In the genomic region with DNA sequence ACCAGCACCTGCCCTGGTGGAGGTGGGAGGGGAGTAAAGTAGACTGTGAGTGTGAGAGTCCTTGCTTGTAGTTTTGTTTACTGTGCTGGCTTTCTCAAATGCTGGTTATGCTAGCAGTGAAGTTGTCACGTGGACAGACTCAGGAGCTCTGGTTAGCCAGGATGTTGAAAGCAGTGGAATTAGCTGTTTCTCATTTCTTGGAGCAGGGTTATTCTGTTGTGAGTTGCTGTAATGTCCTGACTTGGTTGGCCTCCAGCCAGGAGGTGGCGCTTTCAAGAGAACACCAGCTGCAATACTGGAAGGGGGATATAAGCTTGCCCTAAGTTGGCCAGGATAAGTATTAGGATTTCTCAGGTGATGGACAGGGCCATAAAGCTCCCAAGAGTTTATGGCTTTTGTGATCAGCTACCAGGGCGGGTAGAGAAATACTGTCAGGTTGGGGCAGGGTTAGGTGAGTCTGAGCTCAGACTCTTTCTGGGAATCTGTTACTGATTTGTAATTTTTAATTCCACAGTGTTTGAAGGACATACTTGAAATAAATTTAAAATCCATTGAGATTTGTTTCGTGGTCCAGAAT, we compare ENCODE assay signal across 17 cellular contexts. TPM values are rescaled to one million over a fixed set of nuclear protein-coding genes. Genes with fewer than 3 reads are reported as not detected.
DNase-seq lines count a peak whose midpoint lies in the region; ATAC-seq, FAIRE-seq and TF ChIP-seq lines count a peak whose summit lies in the region.
"Had no signal": no experiment of that assay in that cellular context is flagged by ENCODE, and none has a peak within 500 bp of the region (broad histone marks: within the 10 kb centered on the region; RNA-seq: fewer than 3 reads in every experiment).

No MANE protein-coding gene starts in this region.

- no peaks in the 10 kb centered on the region for H3K9me2 ChIP-seq in neural cell (ENCODE audit: insufficient read depth, low read length)

- intact Hi-C loops in endothelial cell of umbilical vein (cut with micrococcal nuclease) (loop anchor here (10.0 kb wide), 1 partner anchor 422 kb away; the partner anchor contains the start of gene MEI1), heart left ventricle (cut with DNase I) (loop anchor here in 1 of 10 donors (10.0 kb wide), 1 partner anchor 152 kb away; the partner anchor contains the start of gene SEPTIN3)

- H3K27me3 ChIP-seq in endothelial cell of umbilical vein (ENCODE audit: control insufficient read depth in 2 of 2, insufficient read depth in 2 of 2, low read length in 2 of 2) = no peaks in the 10 kb centered on the region
- H3K27me3 ChIP-seq in neural cell (ENCODE audit: insufficient read depth, low read depth, low read length) = no peaks in the 10 kb centered on the region
- no peaks in the 10 kb centered on the region for H3K27me3 ChIP-seq in heart left ventricle
- H3K27me3 ChIP-seq: ovary had no signal

- TF ChIP-seq RAD21 in neural cell (conservative IDR thresholded peaks at IDR 0.05) = no peak

- BruUV-seq in endothelial cell of umbilical vein (replicated peaks; lab: Mats Ljungman, UMichigan) = no TSS peak

- H3K9ac ChIP-seq in endothelial cell of umbilical vein (replicated peaks; ENCODE audit: extremely low read depth, insufficient read depth, low read length) (no peak overlapping the region), neural cell (ENCODE audit: low read length) (no peak overlapping the region)

- no peak overlapping the region for H3K4me3 ChIP-seq in endothelial cell of umbilical vein (replicated peaks in 1 of 3; ENCODE audit: insufficient read depth in 1 of 3, low read depth in 1 of 3, low read length in 3 of 3)
- no peak overlapping the region for H3K4me3 ChIP-seq in neural cell (ENCODE audit: low read length)
- H3K4me3 ChIP-seq in heart left ventricle = no peak overlapping the region
- H3K4me3 ChIP-seq: A549, ovary had no signal

- H3F3A ChIP-seq in neural cell (ENCODE audit: insufficient read depth, low read length, poor library complexity, severe bottlenecking) = no peaks in the 10 kb centered on the region

- 90 to 96% (median 91%) methylated on average over 3 to 4 of the region's 4 CpGs for WGBS in heart left ventricle, 4 donors

- no peaks in the 10 kb centered on the region for H3K4me1 ChIP-seq in endothelial cell of umbilical vein (ENCODE audit: control insufficient read depth, extremely low read depth, insufficient read depth, low read length)
- peaks cover 0 to 10% (median 0%) of the 10 kb centered on the region in 12 donors for H3K4me1 ChIP-seq in heart left ventricle
- H3K4me1 ChIP-seq: A549 had no signal

- no peaks in the 10 kb centered on the region for H3K9me1 ChIP-seq in endothelial cell of umbilical vein (replicated peaks; ENCODE audit: control insufficient read depth, extremely low read depth, insufficient read depth, low read length)

- dilution Hi-C loops in endothelial cell of umbilical vein (cut with MboI; ENCODE audit: extremely low pct_ligation_motif_present, low sequenced_read_pairs) = no loop called here

- CTCF ChIA-PET in endothelial cell of umbilical vein (lab: Charles Lee) = interaction anchor here (0.5 to 2.0 kb wide), 8 partner anchors 14 to 327 kb away, joined by 3 to 19 read pairs (median 4); partner anchors contain the start of genes CENPM and NDUFA6
- CTCF ChIA-PET in activated CD8-positive, alpha-beta memory T cell treated with anti-CD3 and anti-CD28 coated beads, Interleukin-2, amount 10 ng/mL, durations not matched to agents 7 days and 5 days (lab: Charles Lee) = interaction anchor here (0.8 to 1.8 kb wide), 3 partner anchors 26 to 450 kb away, joined by 5 to 8 read pairs (median 8); partner anchors contain the start of gene NDUFA6

- H3K9me3 ChIP-seq in endothelial cell of umbilical vein (replicated peaks; ENCODE audit: control insufficient read depth, insufficient read depth, low read length) (no peaks in the 10 kb centered on the region), neural cell (ENCODE audit: low read length) (no peaks in the 10 kb centered on the region), heart left ventricle (peaks cover 0 to 20% (median 11%) of the 10 kb centered on the region in 12 donors)

- ATAC-seq in activated CD8-positive, alpha-beta memory T cell treated with anti-CD3 and anti-CD28 coated beads, Interleukin-2, amount 10 ng/mL, durations not matched to agents 7 days and 5 days = no peak
- no peak for ATAC-seq in heart left ventricle
- ATAC-seq: A549, SK-N-SH treated with all-trans-retinoic acid at 6 μM for 48 hours had no signal

- H4K20me1 ChIP-seq in endothelial cell of umbilical vein (replicated peaks; ENCODE audit: control insufficient read depth, extremely low read depth, insufficient read depth, low read length) (no peaks in the 10 kb centered on the region), neural cell (ENCODE audit: insufficient read depth) (no peaks in the 10 kb centered on the region)

- no peak for TF ChIP-seq EP300 in neural cell (conservative IDR thresholded peaks at IDR 0.05; ENCODE audit: poor library complexity, severe bottlenecking)

- peaks cover 26% of the 10 kb centered on the region for H3K4me1 Mint-ChIP-seq in activated CD8-positive, alpha-beta memory T cell treated with anti-CD3 and anti-CD28 coated beads, Interleukin-2, amount 10 ng/mL, durations not matched to agents 7 days and 5 days

- H3K27me3 Mint-ChIP-seq in activated CD8-positive, alpha-beta memory T cell treated with anti-CD3 and anti-CD28 coated beads, Interleukin-2, amount 10 ng/mL, durations not matched to agents 7 days and 5 days = no peaks in the 10 kb centered on the region

- peaks cover 18% of the 10 kb centered on the region for H3K36me3 Mint-ChIP-seq in activated CD8-positive, alpha-beta memory T cell treated with anti-CD3 and anti-CD28 coated beads, Interleukin-2, amount 10 ng/mL, durations not matched to agents 7 days and 5 days

- H3K4me2 ChIP-seq in endothelial cell of umbilical vein (ENCODE audit: insufficient read depth, low read length) (no peak overlapping the region), neural cell (ENCODE audit: low read length) (no peak overlapping the region)
- H3K4me2 ChIP-seq: A549 had no signal

- H3K4me3 Mint-ChIP-seq in activated CD8-positive, alpha-beta memory T cell treated with anti-CD3 and anti-CD28 coated beads, Interleukin-2, amount 10 ng/mL, durations not matched to agents 7 days and 5 days = no peak overlapping the region

- DNase-seq in DMS53 (lab: John Stamatoyannopoulos, UW) (peak; percentile 25), DMS53 treated with DMSO at 0.1 percent for 48 hours (lab: John Stamatoyannopoulos, UW; ENCODE audit: unreplicated experiment) (no peak), LHCN-M2 (ENCODE audit: low read depth) (peak; percentile 24), endothelial cell of umbilical vein (ENCODE audit: low read depth, low spot score) (peak; percentile 11), NCI-H345 (lab: John Stamatoyannopoulos, UW) (no peak), heart left ventricle (no peak)
- DNase-seq in activated CD8-positive, alpha-beta memory T cell treated with anti-CD3 and anti-CD28 coated beads, Interleukin-2, amount 10 ng/mL, durations not matched to agents 7 days and 5 days = no peak
- DNase-seq: Calu3; effector memory CD4-positive, alpha-beta T cell; KBM-7; NCI-H2081; ovary; stimulated activated CD4-positive, alpha-beta T cell treated with anti-CD3 and anti-CD28 coated beads, Interleukin-15, amount 100 ng/mL, for 24 hours; trophoblast cell had no signal

- no peak overlapping the region for H2AFZ ChIP-seq in endothelial cell of umbilical vein (ENCODE audit: low read depth, low read length)
- H2AFZ ChIP-seq in neural cell (ENCODE audit: low read depth, low read length) = no peak overlapping the region

- TF ChIP-seq POLR2A in endothelial cell of umbilical vein (IDR thresholded peaks at IDR 0.05; ENCODE audit: low read depth, low read length) (no peak), heart left ventricle (IDR thresholded peaks at IDR 0.05) (no peak)

- no peak overlapping the region for H3K27ac Mint-ChIP-seq in activated CD8-positive, alpha-beta memory T cell treated with anti-CD3 and anti-CD28 coated beads, Interleukin-2, amount 10 ng/mL, durations not matched to agents 7 days and 5 days

- POLR2A ChIA-PET in endothelial cell of umbilical vein (lab: Charles Lee) = interaction anchor here (0.6 kb wide), 1 partner anchor 28 kb away, joined by 7 read pairs; no protein-coding TSS in a partner anchor

- no peak overlapping the region for H3K27ac ChIP-seq in endothelial cell of umbilical vein (ENCODE audit: insufficient read depth, low read depth, low read length)
- no peak overlapping the region for H3K27ac ChIP-seq in neural cell (ENCODE audit: low read length)
- H3K27ac ChIP-seq in heart left ventricle = no peak overlapping the region
- H3K27ac ChIP-seq: A549, ovary had no signal

- peaks cover 6% of the 10 kb centered on the region for H3K9me3 Mint-ChIP-seq in activated CD8-positive, alpha-beta memory T cell treated with anti-CD3 and anti-CD28 coated beads, Interleukin-2, amount 10 ng/mL, durations not matched to agents 7 days and 5 days (ENCODE audit: low read depth)

- no peak for TF ChIP-seq CTCF in endothelial cell of umbilical vein (IDR thresholded peaks at IDR 0.05; ENCODE audit: extremely low read depth in 1 of 2, insufficient read depth in 1 of 2, low read depth in 1 of 2, low read length in 2 of 2)
- TF ChIP-seq CTCF in neural cell (IDR thresholded peaks at IDR 0.05; ENCODE audit: poor library complexity, severe bottlenecking) = no peak
- no peak for TF ChIP-seq CTCF in heart left ventricle (IDR thresholded peaks at IDR 0.05)

- no peaks in the 10 kb centered on the region for H3K79me2 ChIP-seq in endothelial cell of umbilical vein (ENCODE audit: control insufficient read depth, insufficient read depth, low read length)
- no peaks in the 10 kb centered on the region for H3K79me2 ChIP-seq in neural cell (replicated peaks; ENCODE audit: insufficient read depth, low read length)

- H3K36me3 ChIP-seq in endothelial cell of umbilical vein (ENCODE audit: control insufficient read depth in 2 of 2, extremely low read depth in 1 of 2, insufficient read depth in 2 of 2, low read length in 2 of 2) (no peaks in the 10 kb centered on the region), neural cell (ENCODE audit: insufficient read depth, low read length) (no peaks in the 10 kb centered on the region), heart left ventricle (peaks cover 0 to 2% (median 0%) of the 10 kb centered on the region in 9 donors)
- H3K36me3 ChIP-seq: ovary had no signal

- FAIRE-seq in endothelial cell of umbilical vein (lab: Jason Lieb, UNC) = peak; percentile 57
- FAIRE-seq: A549 had no signal

RNA-seq across cellular contexts. Expression of gene CYP2D6, which starts 13.7 kb away (rescaled TPM):
- total RNA-seq in LHCN-M2 (2014; rRNA removed) = 0.17 TPM in 1 of 2 replicates, not detected in the other
- polyA plus RNA-seq in LHCN-M2 (2012) = 0.16 TPM
- 0.91 and 0.97 TPM in 2 replicates for total RNA-seq in endothelial cell of umbilical vein
- polyA plus RNA-seq in endothelial cell of umbilical vein = 0.25 TPM in 2 replicates
- polyA plus RNA-seq in endothelial cell of umbilical vein (2011; cell fraction: cytosol; rRNA removed) = 0.06 TPM in 1 of 2 replicates, not detected in the other
- 3.4 and 4.2 TPM in 2 replicates for polyA plus RNA-seq in endothelial cell of umbilical vein (2011; cell fraction: nucleus; rRNA removed)
- polyA plus RNA-seq in endothelial cell of umbilical vein (2012) = 0.34 and 0.40 TPM in 2 replicates
- 0.13 and 0.68 TPM in 2 replicates for polyA minus RNA-seq in endothelial cell of umbilical vein
- not detected for polyA minus RNA-seq in endothelial cell of umbilical vein (2011; cell fraction: cytosol; rRNA and poly(A)+ RNA removed)
- polyA minus RNA-seq in endothelial cell of umbilical vein (2011; cell fraction: nucleus; rRNA and poly(A)+ RNA removed) = 0.67 and 0.87 TPM in 2 replicates
- polyA plus RNA-seq in neural cell = 11.5 and 14.2 TPM in 2 replicates
- polyA minus RNA-seq in neural cell = 4.1 TPM in 2 replicates
- total RNA-seq in activated CD8-positive, alpha-beta memory T cell treated with anti-CD3 and anti-CD28 coated beads, Interleukin-2, amount 10 ng/mL, durations not matched to agents 7 days and 5 days = 1 to 10 TPM; 2.3 to 2.5 TPM
- under 1 TPM in 8 of 9 donors, not detected in 1; 0.12 to 0.47 (median 0.30) TPM for total RNA-seq in heart left ventricle
- under 1 TPM; 0.19 to 0.23 TPM for polyA plus RNA-seq in heart left ventricle

RNA-seq across cellular contexts. Expression of gene NDUFA6, which starts 26.4 kb away (rescaled TPM):
- total RNA-seq in LHCN-M2 (2014; rRNA removed) = 81.9 and 90.6 TPM in 2 replicates
- polyA plus RNA-seq in LHCN-M2 (2012) = 146 TPM
- total RNA-seq in endothelial cell of umbilical vein = 84.9 and 95.7 TPM in 2 replicates
- polyA plus RNA-seq in endothelial cell of umbilical vein = 44.4 and 66.1 TPM in 2 replicates
- 87.8 and 105 TPM in 2 replicates for polyA plus RNA-seq in endothelial cell of umbilical vein (2011; cell fraction: cytosol; rRNA removed)
- 28.6 and 40.5 TPM in 2 replicates for polyA plus RNA-seq in endothelial cell of umbilical vein (2011; cell fraction: nucleus; rRNA removed)
- polyA plus RNA-seq in endothelial cell of umbilical vein (2012) = 80.3 and 138 TPM in 2 replicates
- polyA minus RNA-seq in endothelial cell of umbilical vein = 17.4 and 26.4 TPM in 2 replicates
- polyA minus RNA-seq in endothelial cell of umbilical vein (2011; cell fraction: cytosol; rRNA and poly(A)+ RNA removed) = 21.7 TPM
- polyA minus RNA-seq in endothelial cell of umbilical vein (2011; cell fraction: nucleus; rRNA and poly(A)+ RNA removed) = 9.0 and 15.1 TPM in 2 replicates
- polyA plus RNA-seq in neural cell = 225 and 273 TPM in 2 replicates
- polyA minus RNA-seq in neural cell = 85.5 and 93.9 TPM in 2 replicates
- total RNA-seq in activated CD8-positive, alpha-beta memory T cell treated with anti-CD3 and anti-CD28 coated beads, Interleukin-2, amount 10 ng/mL, durations not matched to agents 7 days and 5 days = 10 to 100 TPM; 75.9 to 91.6 TPM
- total RNA-seq in heart left ventricle = 100 to 1,000 TPM; 159 to 294 (median 255) TPM
- polyA plus RNA-seq in heart left ventricle = 100 to 1,000 TPM; 314 to 601 TPM

RNA-seq across cellular contexts. Expression of gene SMDT1, which starts 37.4 kb away (rescaled TPM):
- total RNA-seq in LHCN-M2 (2014; rRNA removed) = 2.6 and 6.6 TPM in 2 replicates
- 94.4 TPM for polyA plus RNA-seq in LHCN-M2 (2012)
- total RNA-seq in endothelial cell of umbilical vein = 61.2 and 64.8 TPM in 2 replicates
- 57.9 and 74.2 TPM in 2 replicates for polyA plus RNA-seq in endothelial cell of umbilical vein
- 63.3 and 67.0 TPM in 2 replicates for polyA plus RNA-seq in endothelial cell of umbilical vein (2011; cell fraction: cytosol; rRNA removed)
- polyA plus RNA-seq in endothelial cell of umbilical vein (2011; cell fraction: nucleus; rRNA removed) = 15.9 and 25.6 TPM in 2 replicates
- 45.3 and 54.5 TPM in 2 replicates for polyA plus RNA-seq in endothelial cell of umbilical vein (2012)
- 8.8 and 13.9 TPM in 2 replicates for polyA minus RNA-seq in endothelial cell of umbilical vein
- polyA minus RNA-seq in endothelial cell of umbilical vein (2011; cell fraction: cytosol; rRNA and poly(A)+ RNA removed) = 9.1 TPM
- polyA minus RNA-seq in endothelial cell of umbilical vein (2011; cell fraction: nucleus; rRNA and poly(A)+ RNA removed) = 10.1 and 11.7 TPM in 2 replicates
- 42.8 and 44.0 TPM in 2 replicates for polyA plus RNA-seq in neural cell
- polyA minus RNA-seq in neural cell = 16.3 and 23.5 TPM in 2 replicates
- total RNA-seq in activated CD8-positive, alpha-beta memory T cell treated with anti-CD3 and anti-CD28 coated beads, Interleukin-2, amount 10 ng/mL, durations not matched to agents 7 days and 5 days = 10 to 100 TPM; 60.4 to 72.1 TPM
- total RNA-seq in heart left ventricle = 100 to 1,000 TPM in 7 of 9 donors, 10 to 100 TPM in 2; 15.3 to 179 (median 115) TPM
- 100 to 1,000 TPM; 121 to 235 TPM for polyA plus RNA-seq in heart left ventricle

RNA-seq across cellular contexts. Expression of gene PHETA2, which starts 42.9 kb away (rescaled TPM):
- total RNA-seq in LHCN-M2 (2014; rRNA removed) = 15.7 and 17.6 TPM in 2 replicates
- 13.9 TPM for polyA plus RNA-seq in LHCN-M2 (2012)
- total RNA-seq in endothelial cell of umbilical vein = 23.4 and 25.4 TPM in 2 replicates
- 29.2 and 29.9 TPM in 2 replicates for polyA plus RNA-seq in endothelial cell of umbilical vein
- 25.7 and 31.5 TPM in 2 replicates for polyA plus RNA-seq in endothelial cell of umbilical vein (2011; cell fraction: cytosol; rRNA removed)
- 32.8 and 40.5 TPM in 2 replicates for polyA plus RNA-seq in endothelial cell of umbilical vein (2011; cell fraction: nucleus; rRNA removed)
- 14.7 and 25.4 TPM in 2 replicates for polyA plus RNA-seq in endothelial cell of umbilical vein (2012)
- polyA minus RNA-seq in endothelial cell of umbilical vein = 15.0 and 15.6 TPM in 2 replicates
- 3.5 TPM for polyA minus RNA-seq in endothelial cell of umbilical vein (2011; cell fraction: cytosol; rRNA and poly(A)+ RNA removed)
- polyA minus RNA-seq in endothelial cell of umbilical vein (2011; cell fraction: nucleus; rRNA and poly(A)+ RNA removed) = 10.6 and 11.9 TPM in 2 replicates
- polyA plus RNA-seq in neural cell = 0.22 and 0.42 TPM in 2 replicates
- polyA minus RNA-seq in neural cell = not detected in 2 replicates
- total RNA-seq in activated CD8-positive, alpha-beta memory T cell treated with anti-CD3 and anti-CD28 coated beads, Interleukin-2, amount 10 ng/mL, durations not matched to agents 7 days and 5 days = 1 to 10 TPM; 2.0 to 2.5 TPM
- 1 to 10 TPM; 1.8 to 6.9 (median 4.7) TPM for total RNA-seq in heart left ventricle
- 1 to 10 TPM; 2.6 to 6.3 TPM for polyA plus RNA-seq in heart left ventricle

RNA-seq across cellular contexts. Expression of gene NAGA, which starts 46.3 kb away (rescaled TPM):
- total RNA-seq in LHCN-M2 (2014; rRNA removed) (34.5 and 36.2 TPM in 2 replicates), endothelial cell of umbilical vein (29.0 and 33.1 TPM in 2 replicates), heart left ventricle (10 to 100 TPM; 10.6 to 48.3 (median 13.8) TPM)
- 24.0 TPM for polyA plus RNA-seq in LHCN-M2 (2012)
- polyA plus RNA-seq in endothelial cell of umbilical vein (62.7 and 63.4 TPM in 2 replicates), neural cell (8.8 and 11.4 TPM in 2 replicates), heart left ventricle (10 to 100 TPM in 1 of 2 donors, 1 to 10 TPM in 1; 5.2 to 14.7 TPM)
- 47.6 and 50.0 TPM in 2 replicates for polyA plus RNA-seq in endothelial cell of umbilical vein (2011; cell fraction: cytosol; rRNA removed)
- 27.1 and 28.4 TPM in 2 replicates for polyA plus RNA-seq in endothelial cell of umbilical vein (2011; cell fraction: nucleus; rRNA removed)
- 33.6 and 40.0 TPM in 2 replicates for polyA plus RNA-seq in endothelial cell of umbilical vein (2012)
- polyA minus RNA-seq in endothelial cell of umbilical vein (58.6 and 59.1 TPM in 2 replicates), neural cell (11.3 and 13.4 TPM in 2 replicates)
- polyA minus RNA-seq in endothelial cell of umbilical vein (2011; cell fraction: cytosol; rRNA and poly(A)+ RNA removed) = 18.6 TPM
- polyA minus RNA-seq in endothelial cell of umbilical vein (2011; cell fraction: nucleus; rRNA and poly(A)+ RNA removed) = 12.5 and 12.9 TPM in 2 replicates
- total RNA-seq in activated CD8-positive, alpha-beta memory T cell treated with anti-CD3 and anti-CD28 coated beads, Interleukin-2, amount 10 ng/mL, durations not matched to agents 7 days and 5 days = 10 to 100 TPM; 23.1 to 27.1 TPM

Comparison
In these comparisons a context has a peak if more than half of its experiments do, and no peak if none do; other contexts are left out.
1. DNase-seq: peak in DMS53 (single experiment), LHCN-M2 (single experiment) and endothelial cell of umbilical vein (single experiment); none in DMS53 treated with DMSO at 0.1 percent for 48 hours (single experiment), NCI-H345 (single experiment), activated CD8-positive, alpha-beta memory T cell treated with anti-CD3 and anti-CD28 coated beads, Interleukin-2, amount 10 ng/mL, durations not matched to agents 7 days and 5 days (single experiment) and heart left ventricle (0 of 5).